Comparison of ENCODE assay signal across 9 cellular contexts in genomic region chr2:11749646-11750349, GRCh38. TPM values are rescaled to one million over a fixed set of nuclear protein-coding genes. Genes with fewer than 3 reads are reported as not detected.
DNase-seq lines count a peak whose midpoint lies in the region; ATAC-seq and TF ChIP-seq lines count a peak whose summit lies in the region.
"Had no signal": no experiment of that assay in that cellular context is flagged by ENCODE, and none has a peak within 500 bp of the region (broad histone marks: within the 10 kb centered on the region; RNA-seq: fewer than 3 reads in every experiment).

No MANE protein-coding gene starts in this region.

- H3K79me2 ChIP-seq in PC-3 (ENCODE audit: low read length), result peaks cover 80% of the 10 kb centered on the region

- peaks cover 56% of the 10 kb centered on the region for H4K20me1 ChIP-seq in PC-3 (ENCODE audit: low read length)

- H3K4me3 ChIP-seq in esophagus (ENCODE audit: low read depth in 1 of 2, low read length in 2 of 2) (peak overlapping the region; percentile 32 to 70), PC-3 (ENCODE audit: low read length) (no peak overlapping the region)

- no peak for TF ChIP-seq CTCF in PC-3 (conservative IDR thresholded peaks at IDR 0.05; ENCODE audit: low read depth, low read length)

- H3K36me3 ChIP-seq in esophagus (ENCODE audit: control insufficient read depth in 2 of 2, insufficient read depth in 2 of 2, low read length in 1 of 2) (peaks cover 0 to 3% of the 10 kb centered on the region in 2 donors), PC-3 (ENCODE audit: low read depth, low read length) (no peaks in the 10 kb centered on the region)

- intact Hi-C loops in PC-3 (cut with micrococcal nuclease), result no loop called here

- DNase-seq in activated T-cell treated with anti-CD3 and anti-CD28 coated beads, Interleukin-2, amount 50 U/mL, for 24 hours, result no peak
- DNase-seq in activated T-cell treated with anti-CD3 and anti-CD28 coated beads, Interleukin-2, amount 50 U/mL, for 1 hour, result no peak
- peak; percentile 70 for DNase-seq in NCI-H526 treated with DMSO at 0.1 percent for 48 hours (lab: John Stamatoyannopoulos, UW)
- peak; percentile 34 for DNase-seq in superior temporal gyrus (ENCODE audit: extremely low spot score)
- no peak for DNase-seq in T1000 (lab: John Stamatoyannopoulos, UW)
- DNase-seq in PC-3, result no peak
- no peak for DNase-seq in inferior parietal cortex (ENCODE audit: extremely low spot score)
- DNase-seq: OCI-M1 had no signal

- no peaks in the 10 kb centered on the region for H3K9me2 ChIP-seq in PC-3 (replicated peaks; ENCODE audit: low read length)

- no TSS peak for BruUV-seq in PC-3 (replicated peaks; lab: Mats Ljungman, UMichigan)

- no peaks in the 10 kb centered on the region for H3K9me3 Mint-ChIP-seq in activated T-cell treated with anti-CD3 and anti-CD28 coated beads, Interleukin-2, amount 50 U/mL, for 24 hours

- peak overlapping the region; percentile 92 for H3K4me3 Mint-ChIP-seq in activated T-cell treated with anti-CD3 and anti-CD28 coated beads, Interleukin-2, amount 50 U/mL, for 24 hours

- H3K9ac ChIP-seq in PC-3 (ENCODE audit: low read length), result no peak overlapping the region

- CTCF ChIA-PET in PC-3 (lab: Charles Lee), result no interaction called here

- POLR2A ChIA-PET in PC-3 (lab: Charles Lee; ENCODE audit: unreplicated experiment), result no interaction called here

- ATAC-seq in PC-3, result no peak

- H3F3A ChIP-seq in PC-3 (ENCODE audit: low read length, unreplicated experiment), result no peaks in the 10 kb centered on the region

- H3K27me3 ChIP-seq in esophagus (ENCODE audit: control insufficient read depth in 1 of 2, insufficient read depth in 2 of 2, low read length in 2 of 2) (no peaks in the 10 kb centered on the region), PC-3 (ENCODE audit: low read length) (no peaks in the 10 kb centered on the region)

- H3K4me2 ChIP-seq in PC-3 (ENCODE audit: low read length), result no peak overlapping the region

- H3K4me1 ChIP-seq in esophagus (ENCODE audit: control insufficient read depth in 2 of 2, insufficient read depth in 2 of 2, low read length in 1 of 2) (peaks cover 7 to 26% of the 10 kb centered on the region in 2 donors), PC-3 (ENCODE audit: insufficient read depth, low read length) (peaks cover 55% of the 10 kb centered on the region)

- WGBS in esophagus, 2 donors, result 73% methylated on average over 13 of the region's 13 CpGs

- peak overlapping the region; percentile 93 for H3K27ac Mint-ChIP-seq in activated T-cell treated with anti-CD3 and anti-CD28 coated beads, Interleukin-2, amount 50 U/mL, for 24 hours

- H3K27ac ChIP-seq in esophagus (ENCODE audit: low read depth in 2 of 2, low read length in 1 of 2), result no peak overlapping the region
- no peak overlapping the region for H3K27ac ChIP-seq in PC-3 (ENCODE audit: low read length)

- peaks cover 89% of the 10 kb centered on the region for H3K4me1 Mint-ChIP-seq in activated T-cell treated with anti-CD3 and anti-CD28 coated beads, Interleukin-2, amount 50 U/mL, for 24 hours (ENCODE audit: low read depth)

- H2AFZ ChIP-seq in PC-3 (ENCODE audit: low read length), result no peak overlapping the region

- no peaks in the 10 kb centered on the region for H3K9me3 ChIP-seq in esophagus (ENCODE audit: control insufficient read depth in 2 of 2, insufficient read depth in 1 of 2, low read depth in 1 of 2, low read length in 1 of 2)
- H3K9me3 ChIP-seq in PC-3 (ENCODE audit: low read length), result no peaks in the 10 kb centered on the region

- H3K27me3 Mint-ChIP-seq in activated T-cell treated with anti-CD3 and anti-CD28 coated beads, Interleukin-2, amount 50 U/mL, for 24 hours, result no peaks in the 10 kb centered on the region

- H3K36me3 Mint-ChIP-seq in activated T-cell treated with anti-CD3 and anti-CD28 coated beads, Interleukin-2, amount 50 U/mL, for 24 hours (ENCODE audit: low read depth), result peaks cover 17% of the 10 kb centered on the region

RNA-seq across cellular contexts. Expression of gene LPIN1, which starts 3.4 kb away (rescaled TPM):
- 10 to 100 TPM; 25.5 to 65.4 TPM for polyA plus RNA-seq in esophagus
- total RNA-seq in PC-3 (2014; rRNA removed), result 40.9 and 46.9 TPM in 2 replicates

Comparison
In these comparisons a context has a peak if more than half of its experiments do, and no peak if none do; other contexts are left out.
1. DNase-seq: peak in NCI-H526 treated with DMSO at 0.1 percent for 48 hours (single experiment) and superior temporal gyrus (single experiment); none in activated T-cell treated with anti-CD3 and anti-CD28 coated beads, Interleukin-2, amount 50 U/mL, for 24 hours (single experiment), activated T-cell treated with anti-CD3 and anti-CD28 coated beads, Interleukin-2, amount 50 U/mL, for 1 hour (single experiment), T1000 (single experiment), PC-3 (single experiment) and inferior parietal cortex (single experiment).